In the genomic region with DNA sequence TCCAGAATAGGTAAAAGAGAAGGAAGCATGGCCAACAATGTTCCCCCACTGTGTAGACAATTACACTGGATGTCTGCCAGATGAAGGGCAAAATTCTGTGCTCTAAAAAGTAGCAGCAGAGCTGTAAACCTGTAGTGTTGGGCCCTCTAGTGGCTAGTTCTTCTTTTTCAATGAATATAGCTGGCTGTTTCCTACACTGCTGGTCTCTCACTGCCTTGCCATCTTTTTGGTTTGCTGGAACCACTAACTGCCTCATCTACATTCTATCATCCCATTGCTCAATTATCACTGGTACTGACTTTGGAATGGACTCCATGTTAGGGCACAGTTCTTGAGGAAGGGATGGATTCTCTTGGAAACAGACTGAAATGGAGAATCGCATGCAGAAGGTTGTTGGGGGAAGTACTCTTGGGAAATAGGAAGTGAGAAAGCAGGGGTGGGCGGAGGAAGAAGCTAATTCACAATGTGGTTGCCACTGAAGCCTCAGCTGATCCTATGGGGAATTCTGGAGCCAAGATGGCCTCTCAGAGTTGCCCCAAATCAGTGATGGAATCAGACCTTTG, we compare ENCODE assay signal across 8 cellular contexts. TPM values are rescaled to one million over a fixed set of nuclear protein-coding genes. Genes with fewer than 3 reads are reported as not detected.
DNase-seq lines count a peak whose midpoint lies in the region; ATAC-seq and TF ChIP-seq lines count a peak whose summit lies in the region.

No MANE protein-coding gene starts in this region.

- H3K27ac Mint-ChIP-seq in activated T-helper 2 cell treated with anti-CD3 and anti-CD28 coated beads, Interferon-gamma antibody, Interleukin-2, Interleukin-4, amounts not matched to agents 10 μg/mL and 5 μg/mL and 100 μg/mL, durations not matched to agents 14 hours and 24 hours and 36 hours = no peak overlapping the region

- H3K4me2 ChIP-seq in BLaER1 (peak overlapping the region; percentile 60), Loucy (ENCODE audit: low read depth, low read length, poor library complexity, severe bottlenecking) (peak overlapping the region; percentile 45), PC-3 (ENCODE audit: low read length) (no peak overlapping the region)

- POLR2A ChIA-PET in PC-3 (lab: Charles Lee; ENCODE audit: unreplicated experiment) = no interaction called here

- H3K79me2 ChIP-seq in Loucy (ENCODE audit: insufficient read depth, low read length) (no peaks in the 10 kb centered on the region), PC-3 (ENCODE audit: low read length) (no peaks in the 10 kb centered on the region)

- CTCF ChIA-PET in PC-3 (lab: Charles Lee) = interaction anchor here (0.6 to 2.6 kb wide), 12 partner anchors 14 to 544 kb away, joined by 3 to 30 read pairs (median 4); partner anchors contain the start of gene LIPT2

- intact Hi-C loops in PC-3 (cut with micrococcal nuclease) (loop anchor here (1.0 to 10.0 kb wide), 4 partner anchors 61 to 485 kb away; no protein-coding TSS in a partner anchor), prostate gland (cut with DNase I) (loop anchor here (2.0 to 5.0 kb wide), 4 partner anchors 61 to 485 kb away; no protein-coding TSS in a partner anchor)
- intact Hi-C loops in activated T-helper 2 cell treated with anti-CD3 and anti-CD28 coated beads, Interferon-gamma antibody, Interleukin-2, Interleukin-4, amounts not matched to agents 10 μg/mL and 5 μg/mL and 100 μg/mL, durations not matched to agents 14 hours and 24 hours and 36 hours (cut with micrococcal nuclease) = loop anchor here (1.0 to 2.0 kb wide), 2 partner anchors 61 to 193 kb away; no protein-coding TSS in a partner anchor

- no peak overlapping the region for H3K4me3 Mint-ChIP-seq in activated T-helper 2 cell treated with anti-CD3 and anti-CD28 coated beads, Interferon-gamma antibody, Interleukin-2, Interleukin-4, amounts not matched to agents 10 μg/mL and 5 μg/mL and 100 μg/mL, durations not matched to agents 14 hours and 24 hours and 36 hours (ENCODE audit: low read depth)

- no TSS peak for BruUV-seq in PC-3 (replicated peaks; lab: Mats Ljungman, UMichigan)

- H3K27me3 Mint-ChIP-seq in activated T-helper 2 cell treated with anti-CD3 and anti-CD28 coated beads, Interferon-gamma antibody, Interleukin-2, Interleukin-4, amounts not matched to agents 10 μg/mL and 5 μg/mL and 100 μg/mL, durations not matched to agents 14 hours and 24 hours and 36 hours (ENCODE audit: low read depth) = peaks cover 5% of the 10 kb centered on the region

- H3K36me3 Mint-ChIP-seq in activated T-helper 2 cell treated with anti-CD3 and anti-CD28 coated beads, Interferon-gamma antibody, Interleukin-2, Interleukin-4, amounts not matched to agents 10 μg/mL and 5 μg/mL and 100 μg/mL, durations not matched to agents 14 hours and 24 hours and 36 hours (ENCODE audit: low read depth) = no peaks in the 10 kb centered on the region

- H3K4me1 ChIP-seq in BLaER1 (peaks cover 8% of the 10 kb centered on the region), Loucy (ENCODE audit: insufficient read depth, low read length, poor library complexity, severe bottlenecking) (peaks cover 3% of the 10 kb centered on the region), PC-3 (ENCODE audit: insufficient read depth, low read length) (no peaks in the 10 kb centered on the region), prostate gland (replicated peaks) (peaks cover 4% of the 10 kb centered on the region)

- no peaks in the 10 kb centered on the region for H3K9me3 Mint-ChIP-seq in activated T-helper 2 cell treated with anti-CD3 and anti-CD28 coated beads, Interferon-gamma antibody, Interleukin-2, Interleukin-4, amounts not matched to agents 10 μg/mL and 5 μg/mL and 100 μg/mL, durations not matched to agents 14 hours and 24 hours and 36 hours

- H3K4me3 ChIP-seq in BLaER1 = no peak overlapping the region
- H3K4me3 ChIP-seq in Loucy (ENCODE audit: low read length, poor library complexity, severe bottlenecking) = no peak overlapping the region
- no peak overlapping the region for H3K4me3 ChIP-seq in PC-3 (ENCODE audit: low read length)
- no peak overlapping the region for H3K4me3 ChIP-seq in prostate gland

- H3K36me3 ChIP-seq in BLaER1 (no peaks in the 10 kb centered on the region), Loucy (ENCODE audit: insufficient read depth, low read length) (no peaks in the 10 kb centered on the region), PC-3 (ENCODE audit: low read depth, low read length) (no peaks in the 10 kb centered on the region), prostate gland (no peaks in the 10 kb centered on the region)

- TF ChIP-seq POLR2A in prostate gland (IDR thresholded peaks at IDR 0.05) = no peak

- H3K9ac ChIP-seq in BLaER1 (no peak overlapping the region), Loucy (ENCODE audit: low read depth, low read length, poor library complexity, severe bottlenecking) (no peak overlapping the region), PC-3 (ENCODE audit: low read length) (no peak overlapping the region)

- peaks cover 6% of the 10 kb centered on the region for H3K4me1 Mint-ChIP-seq in activated T-helper 2 cell treated with anti-CD3 and anti-CD28 coated beads, Interferon-gamma antibody, Interleukin-2, Interleukin-4, amounts not matched to agents 10 μg/mL and 5 μg/mL and 100 μg/mL, durations not matched to agents 14 hours and 24 hours and 36 hours (ENCODE audit: low read depth)

- H3K27me3 ChIP-seq in BLaER1 (no peaks in the 10 kb centered on the region), Loucy (ENCODE audit: insufficient read depth, low read length, poor library complexity, severe bottlenecking) (no peaks in the 10 kb centered on the region), PC-3 (ENCODE audit: low read length) (no peaks in the 10 kb centered on the region), prostate gland (replicated peaks; ENCODE audit: insufficient read depth) (no peaks in the 10 kb centered on the region)

- no peaks in the 10 kb centered on the region for H3K9me2 ChIP-seq in Loucy (replicated peaks; ENCODE audit: low read depth, low read length)
- H3K9me2 ChIP-seq in PC-3 (replicated peaks; ENCODE audit: low read length) = no peaks in the 10 kb centered on the region

- TF ChIP-seq CTCF in Loucy (conservative IDR thresholded peaks at IDR 0.05; ENCODE audit: low read length) (peak; percentile 87), PC-3 (conservative IDR thresholded peaks at IDR 0.05; ENCODE audit: low read depth, low read length) (peak; percentile 94), prostate gland (IDR thresholded peaks at IDR 0.05) (peak in 3 of 4 experiments; percentile 80 to 87 (median 84))

- H2AFZ ChIP-seq in Loucy (ENCODE audit: low read length) (peak overlapping the region; percentile 91), PC-3 (ENCODE audit: low read length) (peak overlapping the region; percentile 25; the same call in 1 of the 2 replicates)

- H3K27ac ChIP-seq in BLaER1 = no peak overlapping the region
- H3K27ac ChIP-seq in PC-3 (ENCODE audit: low read length) = no peak overlapping the region
- no peak overlapping the region for H3K27ac ChIP-seq in prostate gland

- DNase-seq in GM19238 (ENCODE audit: insufficient read length, low spot score) (peak; percentile 30), PC-3 (peak; percentile 93), glomerular endothelial cell (ENCODE audit: extremely low read depth, low read depth, low spot score) (peak; percentile 69), prostate gland (ENCODE audit: low spot score) (peak; percentile 72), GOT3 (lab: John Stamatoyannopoulos, UW) (no peak)
- peak; percentile 15 for DNase-seq in activated T-helper 2 cell treated with anti-CD3 and anti-CD28 coated beads, Interferon-gamma antibody, Interleukin-2, Interleukin-4, amounts not matched to agents 10 μg/mL and 5 μg/mL and 100 μg/mL, durations not matched to agents 14 hours and 24 hours and 36 hours (ENCODE audit: low spot score)

- H3F3A ChIP-seq in Loucy (ENCODE audit: low read depth) (no peaks in the 10 kb centered on the region), PC-3 (ENCODE audit: low read length, unreplicated experiment) (no peaks in the 10 kb centered on the region)

- H3K9me3 ChIP-seq in BLaER1 (no peaks in the 10 kb centered on the region), Loucy (ENCODE audit: insufficient read depth, low read depth, low read length) (no peaks in the 10 kb centered on the region), PC-3 (ENCODE audit: low read length) (no peaks in the 10 kb centered on the region), prostate gland (no peaks in the 10 kb centered on the region)

- WGBS in prostate gland = 80% methylated on average over 2 of the region's 2 CpGs

- H4K20me1 ChIP-seq in BLaER1 (no peaks in the 10 kb centered on the region), Loucy (ENCODE audit: insufficient read depth, low read length, poor library complexity, severe bottlenecking) (no peaks in the 10 kb centered on the region), PC-3 (ENCODE audit: low read length) (no peaks in the 10 kb centered on the region)

- ATAC-seq in PC-3 = peak; percentile 80

RNA-seq across cellular contexts. Expression of gene KCNE3, which starts 17.9 kb away (rescaled TPM):
- 0.58 and 0.73 TPM in 2 replicates for total RNA-seq in PC-3 (2014; rRNA removed)
- total RNA-seq in activated T-helper 2 cell treated with anti-CD3 and anti-CD28 coated beads, Interferon-gamma antibody, Interleukin-2, Interleukin-4, amounts not matched to agents 10 μg/mL and 5 μg/mL and 100 μg/mL, durations not matched to agents 14 hours and 24 hours and 36 hours = not detected in 2 replicates
- 1.0 and 1.4 TPM in 2 replicates for total RNA-seq in glomerular endothelial cell
- total RNA-seq in prostate gland = 10 to 100 TPM in 1 of 2 donors, 1 to 10 TPM in 1; 8.2 to 10.7 TPM

RNA-seq across cellular contexts. Expression of gene LIPT2, which starts 44.1 kb away (rescaled TPM):
- total RNA-seq in PC-3 (2014; rRNA removed) = 9.4 and 11.3 TPM in 2 replicates
- 5.3 and 5.7 TPM in 2 replicates for total RNA-seq in activated T-helper 2 cell treated with anti-CD3 and anti-CD28 coated beads, Interferon-gamma antibody, Interleukin-2, Interleukin-4, amounts not matched to agents 10 μg/mL and 5 μg/mL and 100 μg/mL, durations not matched to agents 14 hours and 24 hours and 36 hours
- total RNA-seq in glomerular endothelial cell = 2.8 and 3.6 TPM in 2 replicates
- total RNA-seq in prostate gland = 10 to 100 TPM; 17.5 to 25.4 TPM

RNA-seq across cellular contexts. Expression of gene PGM2L1, which starts 51.2 kb away (rescaled TPM):
- 1.9 and 2.0 TPM in 2 replicates for total RNA-seq in PC-3 (2014; rRNA removed)
- total RNA-seq in activated T-helper 2 cell treated with anti-CD3 and anti-CD28 coated beads, Interferon-gamma antibody, Interleukin-2, Interleukin-4, amounts not matched to agents 10 μg/mL and 5 μg/mL and 100 μg/mL, durations not matched to agents 14 hours and 24 hours and 36 hours = 17.1 and 18.2 TPM in 2 replicates
- total RNA-seq in glomerular endothelial cell = 9.8 and 11.4 TPM in 2 replicates
- total RNA-seq in prostate gland = 1 to 10 TPM; 3.6 to 4.3 TPM
